ENCODE assay signal across 8 cellular contexts in genomic region chr18:12991839-12992216, GRCh38. TPM values are rescaled to one million over a fixed set of nuclear protein-coding genes. Genes with fewer than 3 reads are reported as not detected.
A peak's percentile ranks its signal among the peaks of the same experiment; 100 is the strongest.
DNase-seq lines count a peak whose midpoint lies in the region; ATAC-seq and TF ChIP-seq lines count a peak whose summit lies in the region.

No MANE protein-coding gene starts in this region.

- H3K27me3 ChIP-seq in kidney epithelial cell (ENCODE audit: control insufficient read depth, insufficient read depth, low read length) (no peaks in the 10 kb centered on the region), thymus (ENCODE audit: control insufficient read depth, insufficient read depth) (no peaks in the 10 kb centered on the region)

- H3K9me3 ChIP-seq in thymus (ENCODE audit: control insufficient read depth): no peaks in the 10 kb centered on the region

- H3K27ac Mint-ChIP-seq in activated CD8-positive, alpha-beta memory T cell treated with anti-CD3 and anti-CD28 coated beads, Interleukin-2, amount 10 ng/mL, durations not matched to agents 7 days and 5 days: peak overlapping the region; percentile 92
- peak overlapping the region; percentile 94 for H3K27ac Mint-ChIP-seq in activated naive CD8-positive, alpha-beta T cell treated with anti-CD3 and anti-CD28 coated beads for 36 hours

- H3K4me3 Mint-ChIP-seq in activated CD8-positive, alpha-beta memory T cell treated with anti-CD3 and anti-CD28 coated beads, Interleukin-2, amount 10 ng/mL, durations not matched to agents 7 days and 5 days: peak overlapping the region; percentile 88
- H3K4me3 Mint-ChIP-seq in activated naive CD8-positive, alpha-beta T cell treated with anti-CD3 and anti-CD28 coated beads for 36 hours: peak overlapping the region; percentile 92

- H3K9me3 Mint-ChIP-seq in activated CD8-positive, alpha-beta memory T cell treated with anti-CD3 and anti-CD28 coated beads, Interleukin-2, amount 10 ng/mL, durations not matched to agents 7 days and 5 days (ENCODE audit: low read depth): no peaks in the 10 kb centered on the region
- H3K9me3 Mint-ChIP-seq in activated naive CD8-positive, alpha-beta T cell treated with anti-CD3 and anti-CD28 coated beads for 36 hours: no peaks in the 10 kb centered on the region

- H3K27me3 Mint-ChIP-seq in activated CD8-positive, alpha-beta memory T cell treated with anti-CD3 and anti-CD28 coated beads, Interleukin-2, amount 10 ng/mL, durations not matched to agents 7 days and 5 days: peaks cover 3% of the 10 kb centered on the region
- peaks cover 4% of the 10 kb centered on the region for H3K27me3 Mint-ChIP-seq in activated naive CD8-positive, alpha-beta T cell treated with anti-CD3 and anti-CD28 coated beads for 36 hours

- H3K36me3 ChIP-seq in kidney epithelial cell (ENCODE audit: control insufficient read depth, insufficient read depth, low read length) (no peaks in the 10 kb centered on the region), thymus (ENCODE audit: control insufficient read depth, insufficient read depth) (peaks cover 4% of the 10 kb centered on the region)

- peaks cover 10% of the 10 kb centered on the region for H3K36me3 Mint-ChIP-seq in activated CD8-positive, alpha-beta memory T cell treated with anti-CD3 and anti-CD28 coated beads, Interleukin-2, amount 10 ng/mL, durations not matched to agents 7 days and 5 days
- H3K36me3 Mint-ChIP-seq in activated naive CD8-positive, alpha-beta T cell treated with anti-CD3 and anti-CD28 coated beads for 36 hours: peaks cover 16% of the 10 kb centered on the region

- CTCF ChIA-PET in activated CD8-positive, alpha-beta memory T cell treated with anti-CD3 and anti-CD28 coated beads, Interleukin-2, amount 10 ng/mL, durations not matched to agents 7 days and 5 days (lab: Charles Lee): interaction anchor here (1.4 to 1.6 kb wide), 3 partner anchors 23 to 265 kb away, joined by 3 to 4 read pairs (median 3); no protein-coding TSS in a partner anchor

- peak overlapping the region; percentile 86 for H3K4me3 ChIP-seq in kidney epithelial cell (ENCODE audit: low read depth, low read length)
- peak overlapping the region; percentile 65 for H3K4me3 ChIP-seq in thymus (ENCODE audit: low read length)

- 3% methylated on average over 8 of the region's 8 CpGs for WGBS in thymus

- ATAC-seq in activated CD8-positive, alpha-beta memory T cell treated with anti-CD3 and anti-CD28 coated beads, Interleukin-2, amount 10 ng/mL, durations not matched to agents 7 days and 5 days: no peak

- peaks cover 21% of the 10 kb centered on the region for H3K4me1 Mint-ChIP-seq in activated CD8-positive, alpha-beta memory T cell treated with anti-CD3 and anti-CD28 coated beads, Interleukin-2, amount 10 ng/mL, durations not matched to agents 7 days and 5 days
- H3K4me1 Mint-ChIP-seq in activated naive CD8-positive, alpha-beta T cell treated with anti-CD3 and anti-CD28 coated beads for 36 hours: peaks cover 26% of the 10 kb centered on the region

- peaks cover 16% of the 10 kb centered on the region for H3K4me1 ChIP-seq in thymus (ENCODE audit: control insufficient read depth, insufficient read depth, low read length)

- no peak for TF ChIP-seq CTCF in kidney epithelial cell (IDR thresholded peaks at IDR 0.05; ENCODE audit: insufficient read depth, low read length, poor library complexity, severe bottlenecking)

- no peak overlapping the region for H3K27ac ChIP-seq in thymus (ENCODE audit: low read depth)

- DNase-seq in activated CD8-positive, alpha-beta memory T cell treated with anti-CD3 and anti-CD28 coated beads, Interleukin-2, amount 10 ng/mL, durations not matched to agents 7 days and 5 days: no peak
- DNase-seq in activated CD8-positive, alpha-beta memory T cell treated with anti-CD3 and anti-CD28 coated beads, Interleukin-2, amount 50 U/mL, for 48 hours: no peak
- DNase-seq in activated naive CD8-positive, alpha-beta T cell treated with anti-CD3 and anti-CD28 coated beads for 36 hours: no peak
- DNase-seq in kidney epithelial cell (ENCODE audit: low read depth) (no peak), midbrain (lab: John Stamatoyannopoulos, UW) (no peak), AG08395 (ENCODE audit: low spot score) (no peak), DMS114 treated with DMSO at 0.1 percent for 48 hours (lab: John Stamatoyannopoulos, UW; ENCODE audit: unreplicated experiment) (no peak)

RNA-seq across cellular contexts. Expression of gene CEP192, which starts 0.7 kb away (rescaled TPM):
- total RNA-seq in activated CD8-positive, alpha-beta memory T cell treated with anti-CD3 and anti-CD28 coated beads, Interleukin-2, amount 10 ng/mL, durations not matched to agents 7 days and 5 days: 10 to 100 TPM; 36.6 to 57.4 TPM
- 10 to 100 TPM; 26.2 to 27.5 TPM for total RNA-seq in activated naive CD8-positive, alpha-beta T cell treated with anti-CD3 and anti-CD28 coated beads for 36 hours
- total RNA-seq in kidney epithelial cell: 14.4 and 16.6 TPM in 2 replicates
- 38.9 TPM for polyA plus RNA-seq in thymus

RNA-seq across cellular contexts. Expression of gene SEH1L, which starts 44.0 kb away (rescaled TPM):
- 10 to 100 TPM; 50.9 to 66.7 TPM for total RNA-seq in activated CD8-positive, alpha-beta memory T cell treated with anti-CD3 and anti-CD28 coated beads, Interleukin-2, amount 10 ng/mL, durations not matched to agents 7 days and 5 days
- total RNA-seq in activated naive CD8-positive, alpha-beta T cell treated with anti-CD3 and anti-CD28 coated beads for 36 hours: 100 to 1,000 TPM; 146 to 155 TPM
- 34.3 and 39.4 TPM in 2 replicates for total RNA-seq in kidney epithelial cell
- 30.5 TPM for polyA plus RNA-seq in thymus
